14 cellular contexts compared by ENCODE assay signal in genomic region chr16:52597772-52598483, GRCh38. TPM values are rescaled to one million over a fixed set of nuclear protein-coding genes. Genes with fewer than 3 reads are reported as not detected.
DNase-seq lines count a peak whose midpoint lies in the region; ATAC-seq and TF ChIP-seq lines count a peak whose summit lies in the region.
"Had no signal": no experiment of that assay in that cellular context is flagged by ENCODE, and none has a peak within 500 bp of the region (broad histone marks: within the 10 kb centered on the region; RNA-seq: fewer than 3 reads in every experiment).

No MANE protein-coding gene starts in this region.

- H3K4me2 ChIP-seq in mesenchymal stem cell (ENCODE audit: low read length, poor library complexity, severe bottlenecking), result no peak overlapping the region

- WGBS in mesenchymal stem cell, result 39% methylated on average over 4 of the region's 5 CpGs

- H3K18ac ChIP-seq in mesenchymal stem cell (ENCODE audit: low read depth in 1 of 2, low read length in 2 of 2), result no peak overlapping the region

- H3K36me3 ChIP-seq in mesenchymal stem cell (ENCODE audit: control insufficient read depth in 1 of 2, insufficient read depth in 2 of 2, low read depth in 1 of 2, low read length in 2 of 2) (no peaks in the 10 kb centered on the region), upper lobe of right lung (no peaks in the 10 kb centered on the region)
- H3K36me3 ChIP-seq: colonic mucosa had no signal

- no peak for TF ChIP-seq CTCF in upper lobe of right lung (IDR thresholded peaks at IDR 0.05)

- H3K27ac ChIP-seq in mesenchymal stem cell (ENCODE audit: low read length, poor library complexity, severe bottlenecking), result no peak overlapping the region
- no peak overlapping the region for H3K27ac ChIP-seq in upper lobe of right lung
- H3K27ac ChIP-seq: colonic mucosa, psoas muscle, SK-N-MC had no signal

- ATAC-seq in left colon (peak; percentile 95), GM18909 (IDR thresholded peaks at IDR 0.05; ENCODE audit: poor library complexity, unreplicated experiment) (no peak), upper lobe of right lung (no peak)
- ATAC-seq: esophagus mucosa; psoas muscle; stimulated activated effector memory CD8-positive, alpha-beta T cell treated with anti-CD3 and anti-CD28 coated beads, Interleukin-12 subunit alpha, Interleukin-12 subunit beta, amount 100 ng/mL, for 72 hours had no signal

- H2BK12ac ChIP-seq in mesenchymal stem cell (ENCODE audit: low read length in 2 of 2), result no peak overlapping the region

- intact Hi-C loops in left colon (cut with DNase I, micrococcal nuclease) (no loop called here), upper lobe of right lung (cut with DNase I) (no loop called here)

- H2AFZ ChIP-seq in mesenchymal stem cell (ENCODE audit: low read depth, low read length), result no peak overlapping the region

- H4K91ac ChIP-seq in mesenchymal stem cell (ENCODE audit: low read length), result no peak overlapping the region

- H2AK5ac ChIP-seq in mesenchymal stem cell (ENCODE audit: low read length, severe bottlenecking), result no peak overlapping the region

- DNase-seq in D341Med (ENCODE audit: low spot score) (peak; percentile 36), NCI-H146 (lab: John Stamatoyannopoulos, UW) (peak; percentile 93), NCI-H774 (lab: John Stamatoyannopoulos, UW) (peak; percentile 86), left colon (no peak), mesenchymal stem cell (no peak), RKO (ENCODE audit: low spot score) (no peak), upper lobe of right lung (no peak)
- DNase-seq: amniotic stem cell, psoas muscle had no signal

- no peaks in the 10 kb centered on the region for H3K9me3 ChIP-seq in mesenchymal stem cell (ENCODE audit: control insufficient read depth, low read length)
- no peaks in the 10 kb centered on the region for H3K9me3 ChIP-seq in upper lobe of right lung
- H3K9me3 ChIP-seq: colonic mucosa, psoas muscle had no signal

- no peaks in the 10 kb centered on the region for H3K79me1 ChIP-seq in mesenchymal stem cell (replicated peaks; ENCODE audit: low read length, poor library complexity, severe bottlenecking)

- H3K4me1 ChIP-seq in mesenchymal stem cell (ENCODE audit: control insufficient read depth, insufficient read depth, low read depth, low read length) (no peaks in the 10 kb centered on the region), upper lobe of right lung (no peaks in the 10 kb centered on the region)
- H3K4me1 ChIP-seq: colonic mucosa, psoas muscle had no signal

- H2BK5ac ChIP-seq in mesenchymal stem cell (ENCODE audit: low read depth, low read length, poor library complexity, severe bottlenecking), result no peak overlapping the region

- no peak overlapping the region for H3K23ac ChIP-seq in mesenchymal stem cell (ENCODE audit: low read length in 2 of 2)

- H3K4me3 ChIP-seq in mesenchymal stem cell (ENCODE audit: insufficient read depth in 1 of 2, low read depth in 1 of 2, low read length in 2 of 2) (no peak overlapping the region), upper lobe of right lung (no peak overlapping the region)
- H3K4me3 ChIP-seq: colonic mucosa, psoas muscle, SK-N-MC had no signal

- H3K9ac ChIP-seq in mesenchymal stem cell (ENCODE audit: low read length), result no peak overlapping the region

- no peak overlapping the region for H2BK120ac ChIP-seq in mesenchymal stem cell (ENCODE audit: low read depth, low read length)

- no peak overlapping the region for H2BK15ac ChIP-seq in mesenchymal stem cell (ENCODE audit: low read depth, poor library complexity, severe bottlenecking)

- H3K4ac ChIP-seq in mesenchymal stem cell (ENCODE audit: low read depth in 1 of 2, low read length in 2 of 2), result no peak overlapping the region

- H3K27me3 ChIP-seq in mesenchymal stem cell (ENCODE audit: control insufficient read depth in 1 of 2, insufficient read depth in 1 of 2, low read length in 2 of 2), result no peaks in the 10 kb centered on the region
- H3K27me3 ChIP-seq in upper lobe of right lung, result no peaks in the 10 kb centered on the region
- H3K27me3 ChIP-seq: colonic mucosa had no signal

- H4K8ac ChIP-seq in mesenchymal stem cell (ENCODE audit: low read length), result no peak overlapping the region

- no peak overlapping the region for H3K14ac ChIP-seq in mesenchymal stem cell (ENCODE audit: low read length in 2 of 2)

RNA-seq across cellular contexts. Expression of gene TOX3, which starts 51.0 kb away (rescaled TPM):
- 10 to 100 TPM; 47.8 to 51.7 TPM for total RNA-seq in left colon
- not detected for polyA plus RNA-seq in mesenchymal stem cell (2013, experiment 1 of 2)
- 0.01 TPM for polyA plus RNA-seq in mesenchymal stem cell (2013, experiment 2 of 2)
- total RNA-seq in upper lobe of right lung, result 3.7 TPM
- total RNA-seq: psoas muscle had no signal

Comparison
In these comparisons a context has a peak if more than half of its experiments do, and no peak if none do; other contexts are left out.
1. DNase-seq: peak in D341Med (single experiment), NCI-H146 (single experiment) and NCI-H774 (single experiment); none in left colon (0 of 2), mesenchymal stem cell (single experiment), RKO (single experiment) and upper lobe of right lung (single experiment).
2. RNA of gene TOX3, which starts 51.0 kb away (total RNA-seq): 47.8 to 51.7 TPM in left colon; 3.7 TPM in upper lobe of right lung (single experiment); every median in the first group is over 10 times any median in the second.